In genomic region chr3:119240582-119241434, GRCh38 we compare ENCODE assay signal across 8 cellular contexts. TPM values are rescaled to one million over a fixed set of nuclear protein-coding genes. Genes with fewer than 3 reads are reported as not detected.
A peak's percentile ranks its signal among the peaks of the same experiment; 100 is the strongest.
DNase-seq lines count a peak whose midpoint lies in the region; ATAC-seq and TF ChIP-seq lines count a peak whose summit lies in the region.

B4GALT4 (minus strand) TSS chr3:119240878; CDS start chr3:119230099, 10,779 bp downstream.

- peak within 1 kb of the TSS; percentile 90 to 97 for H3K27ac Mint-ChIP-seq in activated naive CD4-positive, alpha-beta T cell treated with anti-CD3 and anti-CD28 coated beads, Interleukin-2, amount 50 U/mL, for 72 hours
- peak within 1 kb of the TSS; percentile 59 for H3K27ac Mint-ChIP-seq in glutamatergic neuron (ENCODE audit: unreplicated experiment)

- H3K4me1 Mint-ChIP-seq in glutamatergic neuron (ENCODE audit: low read depth, unreplicated experiment): peaks cover 11% of the 10 kb centered on the region

- ATAC-seq in HG02571 (IDR thresholded peaks at IDR 0.05; ENCODE audit: unreplicated experiment) (peak; percentile 89), SK-N-SH treated with all-trans-retinoic acid at 6 μM for 48 hours (peak; percentile 97), thoracic aorta (ENCODE audit: insufficient number of reproducible peaks, low FRiP score, low read depth) (peak; percentile 95)
- ATAC-seq in activated naive CD4-positive, alpha-beta T cell treated with anti-CD3 and anti-CD28 coated beads, Interleukin-2, amount 50 U/mL, for 72 hours: peak; percentile 79 to 84

- H3K9me3 ChIP-seq in osteoblast (ENCODE audit: low read depth, low read length): no peaks in the 10 kb centered on the region
- no peaks in the 10 kb centered on the region for H3K9me3 ChIP-seq in thoracic aorta

- H4K20me1 ChIP-seq in osteoblast (ENCODE audit: insufficient read depth, low read length): no peaks in the 10 kb centered on the region

- H3K27ac ChIP-seq in osteoblast (ENCODE audit: low read depth, low read length) (peak within 1 kb of the TSS; percentile 88), thoracic aorta (peak within 1 kb of the TSS; percentile 89)

- peak; percentile 92 for DNase-seq in GM10266 (ENCODE audit: extremely low spot score)
- DNase-seq in NB4 (ENCODE audit: low read depth): peak; percentile 90
- peak; percentile 78 to 86 for DNase-seq in activated naive CD4-positive, alpha-beta T cell treated with anti-CD3 and anti-CD28 coated beads, Interleukin-2, amount 50 U/mL, for 72 hours (ENCODE audit: low spot score in 2 of 2)
- DNase-seq in glutamatergic neuron: peak; percentile 86
- DNase-seq in osteoblast (ENCODE audit: insufficient read length, low spot score, missing footprints): peak; percentile 98
- DNase-seq in thoracic aorta (ENCODE audit: low spot score): peak; percentile 42

- H3K27me3 ChIP-seq in osteoblast (ENCODE audit: insufficient read depth, low read length): no peaks in the 10 kb centered on the region
- no peaks in the 10 kb centered on the region for H3K27me3 ChIP-seq in thoracic aorta (replicated peaks; ENCODE audit: insufficient read depth)

- H3K4me3 ChIP-seq in NB4 (ENCODE audit: low read depth, low read length): peak within 1 kb of the TSS; percentile 66
- H3K4me3 ChIP-seq in osteoblast (ENCODE audit: insufficient read depth, low read length): peak within 1 kb of the TSS; percentile 88
- H3K4me3 ChIP-seq in thoracic aorta: peak within 1 kb of the TSS; percentile 97

- H3K27me3 Mint-ChIP-seq in glutamatergic neuron (ENCODE audit: unreplicated experiment): no peaks in the 10 kb centered on the region

- H2AFZ ChIP-seq in osteoblast (ENCODE audit: low read length): peak within 1 kb of the TSS; percentile 76

- H3K4me1 ChIP-seq in osteoblast (ENCODE audit: insufficient read depth, low read length) (peaks cover 25% of the 10 kb centered on the region), thoracic aorta (ENCODE audit: control insufficient read depth in 1 of 2, low read depth in 2 of 2) (peaks cover 12 to 26% of the 10 kb centered on the region in 2 donors)

- TF ChIP-seq CTCF in GM10266 (IDR thresholded peaks at IDR 0.05; ENCODE audit: control insufficient read depth, insufficient read depth, low read depth, missing control alignments) (no peak), NB4 (IDR thresholded peaks at IDR 0.05; ENCODE audit: low read depth, low read length) (no peak), glutamatergic neuron (IDR thresholded peaks at IDR 0.05; ENCODE audit: partially characterized antibody, unreplicated experiment) (no peak), osteoblast (IDR thresholded peaks at IDR 0.05; ENCODE audit: extremely low read depth, low read depth, low read length) (no peak), thoracic aorta (IDR thresholded peaks at IDR 0.05) (no peak)

- peaks cover 6 to 22% of the 10 kb centered on the region in 2 donors for H3K36me3 Mint-ChIP-seq in activated naive CD4-positive, alpha-beta T cell treated with anti-CD3 and anti-CD28 coated beads, Interleukin-2, amount 50 U/mL, for 72 hours
- peaks cover 4% of the 10 kb centered on the region for H3K36me3 Mint-ChIP-seq in glutamatergic neuron (ENCODE audit: unreplicated experiment)

- H3K36me3 ChIP-seq in osteoblast (ENCODE audit: insufficient read depth, low read length) (peaks cover 5% of the 10 kb centered on the region), thoracic aorta (no peaks in the 10 kb centered on the region)

- peak within 1 kb of the TSS; percentile 89 for H3K4me3 Mint-ChIP-seq in glutamatergic neuron (ENCODE audit: unreplicated experiment)

- peak; percentile 71 for TF ChIP-seq POLR2A in NB4 (IDR thresholded peaks at IDR 0.05; ENCODE audit: extremely low read depth, insufficient read length)

- H3K4me2 ChIP-seq in osteoblast (ENCODE audit: insufficient read depth, low read length): peak within 1 kb of the TSS; percentile 96

- H3K79me2 ChIP-seq in osteoblast (ENCODE audit: insufficient read depth, low read length): peaks cover 33% of the 10 kb centered on the region

- no peaks in the 10 kb centered on the region for H3K9me3 Mint-ChIP-seq in activated naive CD4-positive, alpha-beta T cell treated with anti-CD3 and anti-CD28 coated beads, Interleukin-2, amount 50 U/mL, for 72 hours
- H3K9me3 Mint-ChIP-seq in glutamatergic neuron (ENCODE audit: unreplicated experiment): peaks cover 3% of the 10 kb centered on the region

TF ChIP-seq in SK-N-SH treated with all-trans-retinoic acid at 6 μM for 48 hours, 23 proteins besides CTCF, POLR2A, EP300 and RAD21:
- TF ChIP-seq ZNF8 (CRISPR knock-in tag; IDR thresholded peaks at IDR 0.05) (peak; percentile 35; the same call in 1 of the 2 replicates), ZFP3 (CRISPR knock-in tag; IDR thresholded peaks at IDR 0.05) (no peak), ESRRG (CRISPR knock-in tag; IDR thresholded peaks at IDR 0.05) (no peak)

RNA-seq across cellular contexts. Expression of gene B4GALT4, which starts in this region (rescaled TPM):
- total RNA-seq in activated naive CD4-positive, alpha-beta T cell treated with anti-CD3 and anti-CD28 coated beads, Interleukin-2, amount 50 U/mL, for 72 hours: 10 to 100 TPM; 13.8 to 21.0 TPM
- total RNA-seq in glutamatergic neuron (ENCODE audit: unreplicated experiment) (24.3 TPM), osteoblast (22.7 and 28.2 TPM in 2 replicates), thoracic aorta (10 to 100 TPM; 17.1 to 19.6 TPM)

Comparison
In these comparisons a context has a peak if more than half of its experiments do, and no peak if none do; other contexts are left out.
1. Peak in every context shown above with its lines: DNase-seq, ATAC-seq, H3K4me3 ChIP-seq and H3K27ac ChIP-seq.
2. DNase-seq: peak in every context shown above with its lines; median percentile 98 in osteoblast; 92 in GM10266; 90 in NB4; 86 in glutamatergic neuron; 82 in activated naive CD4-positive, alpha-beta T cell treated with anti-CD3 and anti-CD28 coated beads, Interleukin-2, amount 50 U/mL, for 72 hours; 42 in thoracic aorta.